Comparison of ENCODE assay signal across 8 cellular contexts in the genomic region with DNA sequence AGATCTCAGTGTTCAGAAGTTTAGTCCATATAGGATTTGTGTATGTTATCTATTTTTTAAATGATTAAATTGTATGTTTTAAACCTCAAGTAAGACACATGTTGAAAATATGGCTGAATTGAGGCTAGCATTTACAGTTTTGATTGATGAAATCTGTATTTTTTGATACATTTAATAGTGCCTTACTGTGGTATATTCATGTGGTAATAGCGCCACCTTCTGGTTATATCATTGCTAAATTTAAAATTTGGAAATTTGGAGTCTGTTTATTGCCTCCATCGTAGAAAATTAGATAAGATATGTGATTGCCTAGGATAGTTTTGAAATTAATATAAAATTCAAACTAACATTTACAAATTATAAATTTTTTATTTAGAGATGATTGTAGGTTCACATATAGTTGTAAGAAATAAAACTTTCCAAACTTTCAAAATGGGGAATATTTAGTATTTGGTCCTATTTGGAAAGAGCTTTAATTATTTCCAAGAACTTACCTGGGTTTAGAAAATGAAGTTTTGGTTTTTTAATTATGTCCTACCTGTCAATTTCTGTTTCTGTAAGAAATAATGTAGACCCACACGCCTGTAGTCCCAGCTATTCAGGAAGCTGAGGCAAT. TPM values are rescaled to one million over a fixed set of nuclear protein-coding genes. Genes with fewer than 3 reads are reported as not detected.
DNase-seq lines count a peak whose midpoint lies in the region; ATAC-seq and TF ChIP-seq lines count a peak whose summit lies in the region.

No MANE protein-coding gene starts in this region.

- H3K9me3 ChIP-seq in mammary epithelial cell (replicated peaks; ENCODE audit: insufficient read depth, low read length) (no peaks in the 10 kb centered on the region), left lung (peaks cover 0 to 5% of the 10 kb centered on the region in 2 donors)

- ATAC-seq in left lung (peak; percentile 68), GM21360 (IDR thresholded peaks at IDR 0.05; ENCODE audit: unreplicated experiment) (no peak)

- H3K9ac ChIP-seq in mammary epithelial cell (ENCODE audit: insufficient read depth, low read length): no peak overlapping the region

- TF ChIP-seq CTCF in mammary epithelial cell (conservative IDR thresholded peaks at IDR 0.05 in 1 of 2, IDR thresholded peaks at IDR 0.05 in 1 of 2; ENCODE audit: extremely low read depth in 1 of 2, insufficient read depth in 1 of 2, low read depth in 1 of 2, low read length in 2 of 2) (peak; percentile 44 to 54), left lung (IDR thresholded peaks at IDR 0.05) (peak; percentile 48 to 57)

- peaks cover under 1% of the 10 kb centered on the region for H3K36me3 Mint-ChIP-seq in activated CD4-positive, alpha-beta memory T cell treated with anti-CD3 and anti-CD28 coated beads for 36 hours

- H3K4me3 ChIP-seq in mammary epithelial cell (replicated peaks in 1 of 3; ENCODE audit: insufficient read depth in 1 of 3, low read depth in 2 of 3, low read length in 3 of 3): no peak overlapping the region
- H3K4me3 ChIP-seq in left lung: no peak overlapping the region

- no peak overlapping the region for H3K4me2 ChIP-seq in mammary epithelial cell (ENCODE audit: insufficient read depth, low read depth, low read length)

- H3K27me3 Mint-ChIP-seq in activated CD4-positive, alpha-beta memory T cell treated with anti-CD3 and anti-CD28 coated beads for 36 hours: no peaks in the 10 kb centered on the region

- dilution Hi-C loops in mammary epithelial cell (cut with HindIII; ENCODE audit: low sequenced_read_pairs): no loop called here

- no peaks in the 10 kb centered on the region for H4K20me1 ChIP-seq in mammary epithelial cell (ENCODE audit: insufficient read depth, low read length)

- CTCF ChIA-PET in mammary epithelial cell (lab: Charles Lee; ENCODE audit: low non-redundant PET): interaction anchor here (0.7 to 1.6 kb wide), 4 partner anchors 61 to 156 kb away, joined by 3 to 17 read pairs (median 6); a partner anchor contains a TSS
- CTCF ChIA-PET in activated CD4-positive, alpha-beta memory T cell treated with anti-CD3 and anti-CD28 coated beads for 36 hours (lab: Charles Lee): interaction anchor here (0.6 to 6.5 kb wide), 50 partner anchors 11 to 1123 kb away, joined by 3 to 178 read pairs (median 4); a partner anchor contains a TSS

- DNase-seq in NCI-H82 (lab: John Stamatoyannopoulos, UW): peak; percentile 67
- no peak for DNase-seq in NCI-H82 treated with DMSO at 0.1 percent for 48 hours (lab: John Stamatoyannopoulos, UW; ENCODE audit: unreplicated experiment)
- DNase-seq in NCI-H2196 treated with DMSO at 0.1 percent for 48 hours (lab: John Stamatoyannopoulos, UW; ENCODE audit: unreplicated experiment): peak; percentile 1
- DNase-seq in mammary epithelial cell: no peak
- no peak for DNase-seq in left lung
- no peak for DNase-seq in activated CD4-positive, alpha-beta memory T cell treated with anti-CD3 and anti-CD28 coated beads for 36 hours
- no peak for DNase-seq in activated effector memory CD4-positive, alpha-beta T cell treated with Interleukin-2 at 50 U/mL for 16 hours

- no peaks in the 10 kb centered on the region for H3K4me1 ChIP-seq in mammary epithelial cell (ENCODE audit: insufficient read depth, low read length)
- H3K4me1 ChIP-seq in left lung: no peaks in the 10 kb centered on the region

- in situ Hi-C loops in mammary epithelial cell (cut with MboI; ENCODE audit: low sequenced_read_pairs in 2 of 2): loop anchor here (10.0 kb wide), 2 partner anchors 91 to 131 kb away; no protein-coding TSS in a partner anchor

- no peaks in the 10 kb centered on the region for H3K9me3 Mint-ChIP-seq in activated CD4-positive, alpha-beta memory T cell treated with anti-CD3 and anti-CD28 coated beads for 36 hours

- intact Hi-C loops in mammary epithelial cell (cut with micrococcal nuclease): loop anchor here (1.0 to 5.0 kb wide), 5 partner anchors 93 to 267 kb away; no protein-coding TSS in a partner anchor
- intact Hi-C loops in left lung (cut with DNase I): loop anchor here in 1 of 2 donors (10.0 kb wide), 3 partner anchors 91 to 141 kb away; a partner anchor contains a TSS
- intact Hi-C loops in activated CD4-positive, alpha-beta memory T cell treated with anti-CD3 and anti-CD28 coated beads for 36 hours (cut with micrococcal nuclease): loop anchor here (1.0 to 10.0 kb wide), 4 partner anchors 93 to 291 kb away; no protein-coding TSS in a partner anchor

- WGBS in mammary epithelial cell (ENCODE audit: low coverage, missing lambda C conversion rate): 34% methylated on average over 3 of the region's 3 CpGs

- POLR2A ChIA-PET in activated CD4-positive, alpha-beta memory T cell treated with anti-CD3 and anti-CD28 coated beads for 36 hours (lab: Charles Lee): no interaction called here

- H3K27me3 ChIP-seq in mammary epithelial cell (ENCODE audit: insufficient read depth, low read length) (no peaks in the 10 kb centered on the region), left lung (no peaks in the 10 kb centered on the region)

- no peaks in the 10 kb centered on the region for H3K36me3 ChIP-seq in mammary epithelial cell (ENCODE audit: insufficient read depth, low read length)
- H3K36me3 ChIP-seq in left lung: peaks cover 0 to 7% of the 10 kb centered on the region in 2 donors

- no TSS peak for BruUV-seq in mammary epithelial cell (replicated peaks; lab: Mats Ljungman, UMichigan)

- H3K4me1 Mint-ChIP-seq in activated CD4-positive, alpha-beta memory T cell treated with anti-CD3 and anti-CD28 coated beads for 36 hours (ENCODE audit: low read depth): peaks cover 2% of the 10 kb centered on the region

- H3K4me3 Mint-ChIP-seq in activated CD4-positive, alpha-beta memory T cell treated with anti-CD3 and anti-CD28 coated beads for 36 hours: no peak overlapping the region

- no peak overlapping the region for H3K27ac Mint-ChIP-seq in activated CD4-positive, alpha-beta memory T cell treated with anti-CD3 and anti-CD28 coated beads for 36 hours

- H3K27ac ChIP-seq in mammary epithelial cell (ENCODE audit: insufficient read depth, low read depth, low read length) (no peak overlapping the region), left lung (no peak overlapping the region)

- no peak overlapping the region for H2AFZ ChIP-seq in mammary epithelial cell (ENCODE audit: low read depth, low read length)

- H3K79me2 ChIP-seq in mammary epithelial cell (ENCODE audit: insufficient read depth, low read length): no peaks in the 10 kb centered on the region

RNA-seq across cellular contexts. Expression of a gene that starts 19.1 kb away (rescaled TPM):
- total RNA-seq in mammary epithelial cell: under 1 TPM in 1 of 2 donors, not detected in 1; 0.17 TPM
- not detected for polyA plus RNA-seq in mammary epithelial cell
- not detected for polyA minus RNA-seq in mammary epithelial cell
- total RNA-seq in left lung: not detected
- not detected for total RNA-seq in activated CD4-positive, alpha-beta memory T cell treated with anti-CD3 and anti-CD28 coated beads for 36 hours

RNA-seq across cellular contexts. Expression of a gene that starts 26.0 kb away (rescaled TPM):
- total RNA-seq in mammary epithelial cell: 100 to 1,000 TPM; 179 to 311 TPM
- polyA plus RNA-seq in mammary epithelial cell: 615 TPM
- polyA minus RNA-seq in mammary epithelial cell: 271 TPM
- 100 to 1,000 TPM in 1 of 2 donors, 10 to 100 TPM in 1; 80.5 to 124 TPM for total RNA-seq in left lung
- not detected for total RNA-seq in activated CD4-positive, alpha-beta memory T cell treated with anti-CD3 and anti-CD28 coated beads for 36 hours

Comparison
In these comparisons a context has a peak if more than half of its experiments do, and no peak if none do; other contexts are left out.
1. DNase-seq: peak in NCI-H82 (single experiment) and NCI-H2196 treated with DMSO at 0.1 percent for 48 hours (single experiment); none in NCI-H82 treated with DMSO at 0.1 percent for 48 hours (single experiment), mammary epithelial cell (single experiment), left lung (0 of 2), activated CD4-positive, alpha-beta memory T cell treated with anti-CD3 and anti-CD28 coated beads for 36 hours (single experiment) and activated effector memory CD4-positive, alpha-beta T cell treated with Interleukin-2 at 50 U/mL for 16 hours (single experiment).
2. RNA of a gene that starts 26.0 kb away (total RNA-seq): 179 to 311 TPM in mammary epithelial cell and 80.5 to 124 TPM in left lung; not detected in activated CD4-positive, alpha-beta memory T cell treated with anti-CD3 and anti-CD28 coated beads for 36 hours; every median in the first group is over 10 times any median in the second.